ENCODE assay signal across 13 cellular contexts in the genomic region with DNA sequence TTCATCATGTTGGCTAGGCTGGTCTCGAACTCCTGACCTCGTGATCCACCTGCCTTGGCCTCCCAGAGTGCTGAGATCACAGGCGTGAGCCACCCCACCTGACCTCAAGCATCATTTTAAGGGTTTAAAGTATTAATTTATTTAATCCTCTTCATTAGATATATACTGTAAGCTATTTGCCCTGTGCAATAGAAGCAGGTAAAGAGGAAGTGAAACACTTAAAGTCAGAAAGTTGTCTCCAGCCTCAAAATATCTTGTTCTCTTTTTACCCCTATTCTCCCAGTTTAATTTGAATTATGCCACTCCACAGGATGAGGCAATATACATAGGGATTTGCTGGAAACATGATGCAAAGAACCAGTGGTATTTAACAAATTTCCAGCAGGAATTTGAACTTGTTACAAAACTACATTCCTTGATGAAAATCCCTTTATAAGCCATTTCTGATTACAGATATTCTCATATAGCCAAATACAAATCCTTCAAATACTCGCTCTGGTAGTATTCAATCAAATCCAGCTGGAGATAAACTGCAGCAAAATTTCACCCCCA. TPM values are rescaled to one million over a fixed set of nuclear protein-coding genes. Genes with fewer than 3 reads are reported as not detected.
DNase-seq lines count a peak whose midpoint lies in the region; ATAC-seq and TF ChIP-seq lines count a peak whose summit lies in the region.
"Had no signal": no experiment of that assay in that cellular context is flagged by ENCODE, and none has a peak within 500 bp of the region (broad histone marks: within the 10 kb centered on the region; RNA-seq: fewer than 3 reads in every experiment).

No MANE protein-coding gene starts in this region.

- TF ChIP-seq POLR2A in tibial nerve (IDR thresholded peaks at IDR 0.05) = no peak

- intact Hi-C loops in activated CD4-positive, alpha-beta T cell treated with anti-CD3 and anti-CD28 coated beads, Interleukin-2, amount 10 ng/mL, durations not matched to agents 24 days and 14 days (cut with micrococcal nuclease) = loop anchor here (5.0 kb wide), 1 partner anchor 534 kb away; a partner anchor contains a TSS
- intact Hi-C loops in activated T-helper 1 cell treated with anti-CD3 and anti-CD28 coated beads, Interleukin-12 subunit alpha, Interleukin-12 subunit beta, Interleukin-2, Interleukin-4 antibody, amounts not matched to agents 30 ng/mL and 10 ng/mL and 1 ng/mL, durations not matched to agents 14 hours and 24 hours and 36 hours (cut with micrococcal nuclease) = no loop called here

- peaks cover 0 to 40% (median 7%) of the 10 kb centered on the region in 4 donors for H3K4me1 ChIP-seq in tibial nerve

- H3K27me3 ChIP-seq in tibial nerve = no peaks in the 10 kb centered on the region
- H3K27me3 ChIP-seq: heart left ventricle had no signal

- H3K36me3 Mint-ChIP-seq in activated CD4-positive, alpha-beta T cell treated with anti-CD3 and anti-CD28 coated beads, Interleukin-2, amount 10 ng/mL, durations not matched to agents 24 days and 14 days (ENCODE audit: low read depth) = peaks cover 26% of the 10 kb centered on the region
- H3K36me3 Mint-ChIP-seq in activated T-helper 1 cell treated with anti-CD3 and anti-CD28 coated beads, Interleukin-12 subunit alpha, Interleukin-12 subunit beta, Interleukin-2, Interleukin-4 antibody, amounts not matched to agents 30 ng/mL and 10 ng/mL and 1 ng/mL, durations not matched to agents 14 hours and 24 hours and 36 hours (ENCODE audit: low read depth) = peaks cover 15% of the 10 kb centered on the region
- H3K36me3 Mint-ChIP-seq in neural crest cell (ENCODE audit: low read depth) = peaks cover 3% of the 10 kb centered on the region

- H3K4me1 Mint-ChIP-seq in activated CD4-positive, alpha-beta T cell treated with anti-CD3 and anti-CD28 coated beads, Interleukin-2, amount 10 ng/mL, durations not matched to agents 24 days and 14 days = peaks cover 45% of the 10 kb centered on the region
- peaks cover 53% of the 10 kb centered on the region for H3K4me1 Mint-ChIP-seq in activated T-helper 1 cell treated with anti-CD3 and anti-CD28 coated beads, Interleukin-12 subunit alpha, Interleukin-12 subunit beta, Interleukin-2, Interleukin-4 antibody, amounts not matched to agents 30 ng/mL and 10 ng/mL and 1 ng/mL, durations not matched to agents 14 hours and 24 hours and 36 hours (ENCODE audit: low read depth)
- H3K4me1 Mint-ChIP-seq in neural crest cell = peaks cover 22% of the 10 kb centered on the region

- no peaks in the 10 kb centered on the region for H3K27me3 Mint-ChIP-seq in activated CD4-positive, alpha-beta T cell treated with anti-CD3 and anti-CD28 coated beads, Interleukin-2, amount 10 ng/mL, durations not matched to agents 24 days and 14 days
- no peaks in the 10 kb centered on the region for H3K27me3 Mint-ChIP-seq in activated T-helper 1 cell treated with anti-CD3 and anti-CD28 coated beads, Interleukin-12 subunit alpha, Interleukin-12 subunit beta, Interleukin-2, Interleukin-4 antibody, amounts not matched to agents 30 ng/mL and 10 ng/mL and 1 ng/mL, durations not matched to agents 14 hours and 24 hours and 36 hours (ENCODE audit: insufficient read depth)
- H3K27me3 Mint-ChIP-seq in neural crest cell (ENCODE audit: low read depth) = no peaks in the 10 kb centered on the region

- ATAC-seq in HG03565 (IDR thresholded peaks at IDR 0.05; ENCODE audit: unreplicated experiment) = peak; percentile 17
- ATAC-seq: heart left ventricle had no signal

- no peak for TF ChIP-seq CTCF in neural crest cell (conservative IDR thresholded peaks at IDR 0.05)
- no peak for TF ChIP-seq CTCF in coronary artery (IDR thresholded peaks at IDR 0.05)
- no peak for TF ChIP-seq CTCF in tibial nerve (IDR thresholded peaks at IDR 0.05)

- 92 to 96% methylated on average over 4 of the region's 4 CpGs for WGBS in tibial nerve, 2 donors

- H3K36me3 ChIP-seq in tibial nerve = peaks cover 0 to 9% (median 0%) of the 10 kb centered on the region in 3 donors

- no peaks in the 10 kb centered on the region for H3K9me3 Mint-ChIP-seq in activated CD4-positive, alpha-beta T cell treated with anti-CD3 and anti-CD28 coated beads, Interleukin-2, amount 10 ng/mL, durations not matched to agents 24 days and 14 days
- no peaks in the 10 kb centered on the region for H3K9me3 Mint-ChIP-seq in activated T-helper 1 cell treated with anti-CD3 and anti-CD28 coated beads, Interleukin-12 subunit alpha, Interleukin-12 subunit beta, Interleukin-2, Interleukin-4 antibody, amounts not matched to agents 30 ng/mL and 10 ng/mL and 1 ng/mL, durations not matched to agents 14 hours and 24 hours and 36 hours
- H3K9me3 Mint-ChIP-seq in neural crest cell = no peaks in the 10 kb centered on the region

- H3K4me3 ChIP-seq in coronary artery (no peak overlapping the region), tibial nerve (no peak overlapping the region)

- no peak for TF ChIP-seq EP300 in tibial nerve (IDR thresholded peaks at IDR 0.05)

- H3K9me3 ChIP-seq in tibial nerve = no peaks in the 10 kb centered on the region
- H3K9me3 ChIP-seq: heart left ventricle had no signal

- H3K27ac Mint-ChIP-seq in activated CD4-positive, alpha-beta T cell treated with anti-CD3 and anti-CD28 coated beads, Interleukin-2, amount 10 ng/mL, durations not matched to agents 24 days and 14 days = peak overlapping the region; percentile 78
- H3K27ac Mint-ChIP-seq in activated T-helper 1 cell treated with anti-CD3 and anti-CD28 coated beads, Interleukin-12 subunit alpha, Interleukin-12 subunit beta, Interleukin-2, Interleukin-4 antibody, amounts not matched to agents 30 ng/mL and 10 ng/mL and 1 ng/mL, durations not matched to agents 14 hours and 24 hours and 36 hours = no peak overlapping the region
- H3K27ac Mint-ChIP-seq in neural crest cell (ENCODE audit: unreplicated experiment) = no peak overlapping the region

- peak overlapping the region; percentile 35 for H3K4me3 Mint-ChIP-seq in activated CD4-positive, alpha-beta T cell treated with anti-CD3 and anti-CD28 coated beads, Interleukin-2, amount 10 ng/mL, durations not matched to agents 24 days and 14 days
- H3K4me3 Mint-ChIP-seq in activated T-helper 1 cell treated with anti-CD3 and anti-CD28 coated beads, Interleukin-12 subunit alpha, Interleukin-12 subunit beta, Interleukin-2, Interleukin-4 antibody, amounts not matched to agents 30 ng/mL and 10 ng/mL and 1 ng/mL, durations not matched to agents 14 hours and 24 hours and 36 hours = peak overlapping the region; percentile 40
- peak overlapping the region; percentile 80 for H3K4me3 Mint-ChIP-seq in neural crest cell

- H3K27ac ChIP-seq in coronary artery = no peak overlapping the region
- H3K27ac ChIP-seq in tibial nerve = no peak overlapping the region

- no peak for DNase-seq in activated CD4-positive, alpha-beta T cell treated with anti-CD3 and anti-CD28 coated beads, Interleukin-2, amount 10 ng/mL, durations not matched to agents 24 days and 14 days
- DNase-seq in activated CD4-positive, alpha-beta T cell treated with anti-CD3 and anti-CD28 coated beads for 4 hours = no peak
- no peak for DNase-seq in activated T-helper 1 cell treated with anti-CD3 and anti-CD28 coated beads, Interleukin-12 subunit alpha, Interleukin-12 subunit beta, Interleukin-2, Interleukin-4 antibody, amounts not matched to agents 30 ng/mL and 10 ng/mL and 1 ng/mL, durations not matched to agents 14 hours and 24 hours and 36 hours (ENCODE audit: low spot score)
- DNase-seq in neural crest cell (ENCODE audit: low read depth, low spot score) (no peak), NCI-H526 (lab: John Stamatoyannopoulos, UW) (no peak), coronary artery (ENCODE audit: low spot score) (no peak), tibial nerve (ENCODE audit: low spot score in 2 of 2) (no peak)
- DNase-seq: dermis blood vessel endothelial cell, heart left ventricle, mesenchymal stem cell, NCI-H446 treated with DMSO at 0.1 percent for 48 hours, SW 1271 had no signal

RNA-seq across cellular contexts. Expression of a gene that starts 2.0 kb away (rescaled TPM):
- total RNA-seq in activated CD4-positive, alpha-beta T cell treated with anti-CD3 and anti-CD28 coated beads, Interleukin-2, amount 10 ng/mL, durations not matched to agents 24 days and 14 days = 91.8 and 98.6 TPM in 2 replicates
- 81.5 and 86.1 TPM in 2 replicates for total RNA-seq in activated T-helper 1 cell treated with anti-CD3 and anti-CD28 coated beads, Interleukin-12 subunit alpha, Interleukin-12 subunit beta, Interleukin-2, Interleukin-4 antibody, amounts not matched to agents 30 ng/mL and 10 ng/mL and 1 ng/mL, durations not matched to agents 14 hours and 24 hours and 36 hours
- 72.4 and 74.3 TPM in 2 replicates for total RNA-seq in neural crest cell
- total RNA-seq in tibial nerve = 100 to 1,000 TPM in 1 of 4 donors, 10 to 100 TPM in 3; 45.9 to 101 (median 66.4) TPM

RNA-seq across cellular contexts. Expression of a gene that starts 2.2 kb away (rescaled TPM):
- total RNA-seq in activated CD4-positive, alpha-beta T cell treated with anti-CD3 and anti-CD28 coated beads, Interleukin-2, amount 10 ng/mL, durations not matched to agents 24 days and 14 days = 66.6 and 68.2 TPM in 2 replicates
- 65.1 and 65.5 TPM in 2 replicates for total RNA-seq in activated T-helper 1 cell treated with anti-CD3 and anti-CD28 coated beads, Interleukin-12 subunit alpha, Interleukin-12 subunit beta, Interleukin-2, Interleukin-4 antibody, amounts not matched to agents 30 ng/mL and 10 ng/mL and 1 ng/mL, durations not matched to agents 14 hours and 24 hours and 36 hours
- 57.3 and 59.6 TPM in 2 replicates for total RNA-seq in neural crest cell
- 10 to 100 TPM; 14.9 to 22.2 (median 21.0) TPM for total RNA-seq in tibial nerve

RNA-seq across cellular contexts. Expression of a gene that starts 43.9 kb away (rescaled TPM):
- 127 and 131 TPM in 2 replicates for total RNA-seq in activated CD4-positive, alpha-beta T cell treated with anti-CD3 and anti-CD28 coated beads, Interleukin-2, amount 10 ng/mL, durations not matched to agents 24 days and 14 days
- total RNA-seq in activated T-helper 1 cell treated with anti-CD3 and anti-CD28 coated beads, Interleukin-12 subunit alpha, Interleukin-12 subunit beta, Interleukin-2, Interleukin-4 antibody, amounts not matched to agents 30 ng/mL and 10 ng/mL and 1 ng/mL, durations not matched to agents 14 hours and 24 hours and 36 hours = 113 and 117 TPM in 2 replicates
- total RNA-seq in neural crest cell = 103 and 111 TPM in 2 replicates
- total RNA-seq in tibial nerve = 10 to 100 TPM; 25.7 to 52.5 (median 36.3) TPM

RNA-seq across cellular contexts. Expression of a gene that starts 46.2 kb away (rescaled TPM):
- 13.3 and 15.3 TPM in 2 replicates for total RNA-seq in activated CD4-positive, alpha-beta T cell treated with anti-CD3 and anti-CD28 coated beads, Interleukin-2, amount 10 ng/mL, durations not matched to agents 24 days and 14 days
- total RNA-seq in activated T-helper 1 cell treated with anti-CD3 and anti-CD28 coated beads, Interleukin-12 subunit alpha, Interleukin-12 subunit beta, Interleukin-2, Interleukin-4 antibody, amounts not matched to agents 30 ng/mL and 10 ng/mL and 1 ng/mL, durations not matched to agents 14 hours and 24 hours and 36 hours = 11.1 and 11.3 TPM in 2 replicates
- 25.2 and 26.7 TPM in 2 replicates for total RNA-seq in neural crest cell
- total RNA-seq in tibial nerve = 10 to 100 TPM in 3 of 4 donors, 1 to 10 TPM in 1; 9.8 to 16.7 (median 14.2) TPM
